Comparison of ENCODE assay signal across 10 cellular contexts in genomic region chr15:85752591-85752990, GRCh38. TPM values are rescaled to one million over a fixed set of nuclear protein-coding genes. Genes with fewer than 3 reads are reported as not detected.
DNase-seq lines count a peak whose midpoint lies in the region; ATAC-seq and TF ChIP-seq lines count a peak whose summit lies in the region.
"Had no signal": no experiment of that assay in that cellular context is flagged by ENCODE, and none has a peak within 500 bp of the region (broad histone marks: within the 10 kb centered on the region; RNA-seq: fewer than 3 reads in every experiment).

No MANE protein-coding gene starts in this region.

- peaks cover 4% of the 10 kb centered on the region for H3K23me2 ChIP-seq in H9 (ENCODE audit: insufficient read length, low read depth, low read length, poor library complexity, severe bottlenecking)

- no peaks in the 10 kb centered on the region for H3K27me3 ChIP-seq in CD4-positive, CD25-positive, alpha-beta regulatory T cell (ENCODE audit: control insufficient read depth, insufficient read depth, low read length)
- H3K27me3 ChIP-seq in H9 (ENCODE audit: insufficient read depth, low read length), result no peaks in the 10 kb centered on the region

- no peak overlapping the region for H2BK120ac ChIP-seq in H9 (ENCODE audit: low read depth, low read length, poor library complexity, severe bottlenecking)

- H3K4me2 ChIP-seq in H9 (ENCODE audit: insufficient read depth, insufficient read length, low read length), result peak overlapping the region; percentile 57

- H3K79me2 ChIP-seq in H9 (ENCODE audit: insufficient read depth, low read length), result no peaks in the 10 kb centered on the region

- no peak overlapping the region for H3K14ac ChIP-seq in H9 (ENCODE audit: insufficient read depth, low read length)

- no peaks in the 10 kb centered on the region for H3K79me1 ChIP-seq in H9 (ENCODE audit: insufficient read depth, low read depth, low read length, poor library complexity, severe bottlenecking)

- no peak overlapping the region for H2BK20ac ChIP-seq in H9 (ENCODE audit: low read depth, low read length, poor library complexity, severe bottlenecking)

- no peak overlapping the region for H2BK5ac ChIP-seq in H9 (ENCODE audit: insufficient read length, low read length)

- no peak overlapping the region for H3K18ac ChIP-seq in H9 (ENCODE audit: insufficient read length, low read depth, low read length)

- H4K8ac ChIP-seq in H9 (replicated peaks; ENCODE audit: insufficient read length, low read depth, low read length), result no peak overlapping the region

- H4K91ac ChIP-seq in H9 (ENCODE audit: insufficient read length, low read depth, low read length), result no peak overlapping the region

- H3K36me3 Mint-ChIP-seq in CD4-positive, CD25-positive, alpha-beta regulatory T cell, result peaks cover 7% of the 10 kb centered on the region
- peaks cover 7 to 31% (median 30%) of the 10 kb centered on the region in 3 experiments; a peak in 6 of 7 replicates for H3K36me3 Mint-ChIP-seq in H9 (ENCODE audit: insufficient read depth in 1 of 3, low read depth in 3 of 3)

- peak overlapping the region; percentile 55 to 89 (median 60) for H3K27ac Mint-ChIP-seq in CD4-positive, CD25-positive, alpha-beta regulatory T cell
- peak overlapping the region; percentile 52 to 96 (median 88); a peak in 6 of 7 replicates for H3K27ac Mint-ChIP-seq in H9

- no peak for TF ChIP-seq CTCF in H9 (conservative IDR thresholded peaks at IDR 0.05)

- no peak for ATAC-seq in CD4-positive, CD25-positive, alpha-beta regulatory T cell (ENCODE audit: low read depth in 2 of 2)
- no peak for ATAC-seq in HG02852 (IDR thresholded peaks at IDR 0.05; ENCODE audit: unreplicated experiment)
- no peak for ATAC-seq in HG02885 (IDR thresholded peaks at IDR 0.05; ENCODE audit: poor library complexity, unreplicated experiment)
- no peak for ATAC-seq in HG03378 (IDR thresholded peaks at IDR 0.05; ENCODE audit: unreplicated experiment)

- H4K20me1 ChIP-seq in H9 (ENCODE audit: control insufficient read depth, insufficient read depth, insufficient read length), result no peaks in the 10 kb centered on the region

- peaks cover 14% of the 10 kb centered on the region for H3K36me3 ChIP-seq in CD4-positive, CD25-positive, alpha-beta regulatory T cell (ENCODE audit: control insufficient read depth, insufficient read depth, low read length)

- no peak overlapping the region for H2AK5ac ChIP-seq in H9 (ENCODE audit: insufficient read length, low read length)

- no peak overlapping the region for H2BK12ac ChIP-seq in H9 (ENCODE audit: insufficient read length, low read depth, low read length)

- no peak overlapping the region for H3K56ac ChIP-seq in H9 (ENCODE audit: insufficient read length, low read depth, low read length)

- H3K4ac ChIP-seq in H9 (ENCODE audit: low read depth, low read length), result no peak overlapping the region

- WGBS in H9 (ENCODE audit: extremely low coverage, insufficient read length, low lambda C conversion rate), result no CpG with 5 or more reads among the region's 7 CpGs

- no peak overlapping the region for H3K9ac ChIP-seq in H9 (ENCODE audit: extremely low read depth, insufficient read length, low read length)

- no peak overlapping the region for H3K4me3 ChIP-seq in CD4-positive, CD25-positive, alpha-beta regulatory T cell (ENCODE audit: low read depth, low read length)
- H3K4me3 ChIP-seq: smooth muscle cell had no signal

- H3K4me1 ChIP-seq in CD4-positive, CD25-positive, alpha-beta regulatory T cell (ENCODE audit: control insufficient read depth, insufficient read depth, low read length, poor library complexity, severe bottlenecking), result no peaks in the 10 kb centered on the region
- H3K4me1 ChIP-seq in H9 (ENCODE audit: insufficient read depth, low read length), result peaks cover 5% of the 10 kb centered on the region; the same call in 1 of the 2 replicates

- H2BK15ac ChIP-seq in H9 (ENCODE audit: low read depth, low read length), result no peak overlapping the region

- H3K9me3 Mint-ChIP-seq in CD4-positive, CD25-positive, alpha-beta regulatory T cell, result peaks cover 0 to 1% (median 0%) of the 10 kb centered on the region in 7 donors
- no peaks in the 10 kb centered on the region for H3K9me3 Mint-ChIP-seq in H9

- H3K27me3 Mint-ChIP-seq in CD4-positive, CD25-positive, alpha-beta regulatory T cell, result no peaks in the 10 kb centered on the region
- H3K27me3 Mint-ChIP-seq in H9 (ENCODE audit: low read depth), result no peaks in the 10 kb centered on the region; the same call in 1 of the 2 replicates

- no peak overlapping the region for H3T11ph ChIP-seq in H9 (ENCODE audit: low read length)

- H4K5ac ChIP-seq in H9 (ENCODE audit: insufficient read length, low read depth, low read length), result no peak overlapping the region

- H3K4me1 Mint-ChIP-seq in CD4-positive, CD25-positive, alpha-beta regulatory T cell, result peaks cover 2 to 13% (median 7%) of the 10 kb centered on the region in 4 donors
- H3K4me1 Mint-ChIP-seq in H9, result peaks cover 56 to 57% of the 10 kb centered on the region in 2 experiments

- no peak overlapping the region for H3K4me3 Mint-ChIP-seq in CD4-positive, CD25-positive, alpha-beta regulatory T cell
- H3K4me3 Mint-ChIP-seq in H9, result peak overlapping the region in 1 of 2 experiments; percentile 37; a peak in 3 of 5 replicates

- no peak overlapping the region for H3K27ac ChIP-seq in CD4-positive, CD25-positive, alpha-beta regulatory T cell (ENCODE audit: insufficient read depth, low read length, poor library complexity, severe bottlenecking)
- H3K27ac ChIP-seq in H9 (ENCODE audit: insufficient read length, low read depth, low read length), result no peak overlapping the region

- DNase-seq in CD4-positive, CD25-positive, alpha-beta regulatory T cell, result no peak
- DNase-seq in H9 (peak; percentile 32), cerebellar cortex (ENCODE audit: low spot score) (peak; percentile 43), mucosa of gallbladder (ENCODE audit: low spot score) (peak; percentile 43), RKO (ENCODE audit: low spot score) (no peak)
- DNase-seq: DMS153 had no signal

- no peaks in the 10 kb centered on the region for H3K9me3 ChIP-seq in CD4-positive, CD25-positive, alpha-beta regulatory T cell (ENCODE audit: control insufficient read depth in 2 of 2, low read length in 2 of 2)
- no peaks in the 10 kb centered on the region for H3K9me3 ChIP-seq in H9 (ENCODE audit: control insufficient read depth, low read depth, low read length)

- H3K23ac ChIP-seq in H9 (ENCODE audit: insufficient read length, low read depth, low read length), result no peak overlapping the region

- H2AFZ ChIP-seq in H9 (ENCODE audit: low read length), result no peak overlapping the region

RNA-seq across cellular contexts. Expression of gene KLHL25, which starts 42.1 kb away (rescaled TPM):
- 8.8 TPM for total RNA-seq in CD4-positive, CD25-positive, alpha-beta regulatory T cell
- 1 to 10 TPM in 3 of 4 donors, under 1 TPM in 1; 0.76 to 2.7 (median 1.3) TPM for polyA plus RNA-seq in CD4-positive, CD25-positive, alpha-beta regulatory T cell
- total RNA-seq in H9 (2021), result 18.2 and 18.4 TPM in 2 replicates
- 12.5 TPM for total RNA-seq in mucosa of gallbladder

Comparison
In these comparisons a context has a peak if more than half of its experiments do, and no peak if none do; other contexts are left out.
1. DNase-seq: peak in H9 (single experiment), cerebellar cortex (single experiment) and mucosa of gallbladder (single experiment); none in CD4-positive, CD25-positive, alpha-beta regulatory T cell (0 of 3) and RKO (single experiment).